In the genomic region with DNA sequence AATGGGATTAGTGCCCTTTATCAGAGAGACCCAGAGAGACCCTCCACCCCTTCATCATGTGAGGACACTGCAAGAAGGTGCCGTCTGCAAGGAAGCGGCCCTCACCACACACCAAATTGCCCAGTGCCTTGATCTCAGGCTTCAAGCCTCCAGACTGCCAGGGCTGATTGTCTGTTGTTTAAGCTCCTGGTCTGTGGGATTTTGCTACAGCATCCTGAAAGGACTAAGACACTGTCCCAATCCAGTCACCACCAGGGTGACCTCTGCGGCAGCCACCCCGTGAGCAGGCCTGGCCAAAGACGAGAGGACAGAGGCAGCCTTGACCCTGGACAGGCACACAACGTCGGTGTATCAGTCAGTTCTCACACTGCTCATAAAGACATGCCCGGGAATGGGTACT, we compare ENCODE assay signal across 22 cellular contexts. TPM values are rescaled to one million over a fixed set of nuclear protein-coding genes. Genes with fewer than 3 reads are reported as not detected.
DNase-seq lines count a peak whose midpoint lies in the region; ATAC-seq, FAIRE-seq and TF ChIP-seq lines count a peak whose summit lies in the region.
"Had no signal": no experiment of that assay in that cellular context is flagged by ENCODE, and none has a peak within 500 bp of the region (broad histone marks: within the 10 kb centered on the region; RNA-seq: fewer than 3 reads in every experiment).

No MANE protein-coding gene starts in this region.

- FAIRE-seq in HepG2 (lab: Jason Lieb, UNC) = no peak
- FAIRE-seq: A549, D721Med, G401.6, GM12891, GM19239 had no signal

- BruUV-seq in HepG2 (replicated peaks; lab: Mats Ljungman, UMichigan) (no TSS peak), OCI-LY7 (replicated peaks; lab: Mats Ljungman, UMichigan) (no TSS peak)

- TF ChIP-seq EP300 in HepG2 (IDR thresholded peaks at IDR 0.05; ENCODE audit: low read depth in 2 of 2, low read length in 2 of 2) (no peak), HepG2 (CRISPR knock-in tag; IDR thresholded peaks at IDR 0.05; ENCODE audit: borderline replicate concordance) (no peak), transverse colon (IDR thresholded peaks at IDR 0.05; ENCODE audit: low read depth) (no peak)

- no peak overlapping the region for H3K9ac ChIP-seq in colonic mucosa (ENCODE audit: low read depth in 2 of 2, low read length in 2 of 2)
- H3K9ac ChIP-seq in HepG2 (ENCODE audit: insufficient read depth, low read depth, low read length) = no peak overlapping the region

- ATAC-seq in HepG2 (no peak), GM18909 (IDR thresholded peaks at IDR 0.05; ENCODE audit: poor library complexity, unreplicated experiment) (no peak)
- ATAC-seq in activated CD4-positive, alpha-beta T cell treated with anti-CD3 and anti-CD28 coated beads for 36 hours = no peak
- ATAC-seq: A549; CD8-positive, alpha-beta T cell; HCT116 had no signal

- H3K27me3 Mint-ChIP-seq in nephron (ENCODE audit: low read depth) = peaks cover 26% of the 10 kb centered on the region
- H3K27me3 Mint-ChIP-seq in activated CD4-positive, alpha-beta T cell treated with anti-CD3 and anti-CD28 coated beads for 36 hours = no peaks in the 10 kb centered on the region

- TF ChIP-seq RAD21 in HepG2 (CRISPR knock-in tag; IDR thresholded peaks at IDR 0.05) = no peak

- intact Hi-C loops in colonic mucosa (cut with DNase I) (no loop called here), HepG2 (cut with micrococcal nuclease; ENCODE audit: unreplicated experiment) (no loop called here), transverse colon (cut with DNase I; ENCODE audit: low total_unique reads) (no loop called here), OCI-LY7 (cut with micrococcal nuclease; ENCODE audit: unreplicated experiment) (no loop called here)
- intact Hi-C loops in activated CD4-positive, alpha-beta T cell treated with anti-CD3 and anti-CD28 coated beads for 36 hours (cut with DNase I, micrococcal nuclease) = no loop called here

- H3K27ac Mint-ChIP-seq in nephron = peak overlapping the region in 2 of 3 experiments; percentile 58 to 84
- H3K27ac Mint-ChIP-seq in activated CD4-positive, alpha-beta T cell treated with anti-CD3 and anti-CD28 coated beads for 36 hours = no peak overlapping the region
- H3K27ac Mint-ChIP-seq: CD8-positive, alpha-beta T cell had no signal

- H2AFZ ChIP-seq in HepG2 (ENCODE audit: low read length) (no peak overlapping the region), OCI-LY7 (ENCODE audit: low read length) (no peak overlapping the region)

- H3K4me1 ChIP-seq in colonic mucosa (peaks cover 9% of the 10 kb centered on the region), HepG2 (ENCODE audit: insufficient read depth, low read length) (peaks cover 33% of the 10 kb centered on the region), transverse colon (peaks cover 11 to 29% (median 23%) of the 10 kb centered on the region in 4 donors), OCI-LY7 (ENCODE audit: insufficient read depth, low read length, poor library complexity, severe bottlenecking) (no peaks in the 10 kb centered on the region)
- H3K4me1 ChIP-seq: A549, BE2C had no signal

- POLR2A ChIA-PET in HepG2 (lab: Yijun Ruan, JAX) = no interaction called here
- POLR2A ChIA-PET in OCI-LY7 (lab: Charles Lee) = no interaction called here
- POLR2A ChIA-PET in activated CD4-positive, alpha-beta T cell treated with anti-CD3 and anti-CD28 coated beads for 36 hours (lab: Charles Lee) = no interaction called here

- WGBS in HepG2 (ENCODE audit: low lambda C conversion rate) = 51% methylated on average over 7 of the region's 8 CpGs
- WGBS in transverse colon (ENCODE audit: low coverage in 1 of 2), 2 donors = 80% methylated on average over 8 of the region's 8 CpGs; no CpG with 5 or more reads in 1 of the 2 donors

- peaks cover 63% of the 10 kb centered on the region for H3K4me1 Mint-ChIP-seq in nephron
- no peaks in the 10 kb centered on the region for H3K4me1 Mint-ChIP-seq in activated CD4-positive, alpha-beta T cell treated with anti-CD3 and anti-CD28 coated beads for 36 hours

- H3K79me2 ChIP-seq in HepG2 (ENCODE audit: insufficient read depth, low read length) = no peaks in the 10 kb centered on the region
- no peaks in the 10 kb centered on the region for H3K79me2 ChIP-seq in OCI-LY7 (ENCODE audit: insufficient read depth, low read depth, low read length)

- CTCF ChIA-PET in HepG2 (lab: Yijun Ruan, JAX; ENCODE audit: low intra/inter-chr PET ratio, low total read pairs) = no interaction called here
- CTCF ChIA-PET in OCI-LY7 (lab: Charles Lee; ENCODE audit: unreplicated experiment) = no interaction called here
- CTCF ChIA-PET in activated CD4-positive, alpha-beta T cell treated with anti-CD3 and anti-CD28 coated beads for 36 hours (lab: Charles Lee) = no interaction called here

- no peak overlapping the region for H3K4me3 Mint-ChIP-seq in nephron
- H3K4me3 Mint-ChIP-seq in activated CD4-positive, alpha-beta T cell treated with anti-CD3 and anti-CD28 coated beads for 36 hours = no peak overlapping the region
- H3K4me3 Mint-ChIP-seq: CD8-positive, alpha-beta T cell had no signal

- TF ChIP-seq CTCF in colonic mucosa (IDR thresholded peaks at IDR 0.05) = no peak
- TF ChIP-seq CTCF in HepG2 (CRISPR knock-in tag; IDR thresholded peaks at IDR 0.05) = no peak
- TF ChIP-seq CTCF in nephron (IDR thresholded peaks at IDR 0.05; ENCODE audit: unreplicated experiment in 3 of 3) = no peak
- no peak for TF ChIP-seq CTCF in transverse colon (IDR thresholded peaks at IDR 0.05)
- no peak for TF ChIP-seq CTCF in OCI-LY7 (conservative IDR thresholded peaks at IDR 0.05; ENCODE audit: low read length)

- H3K9me2 ChIP-seq in OCI-LY7 (ENCODE audit: insufficient read depth, low read length) = no peaks in the 10 kb centered on the region

- TF ChIP-seq POLR2A in HepG2 (IDR thresholded peaks at IDR 0.05; ENCODE audit: insufficient read depth in 1 of 2, low read depth in 2 of 2, low read length in 2 of 2) (no peak), transverse colon (IDR thresholded peaks at IDR 0.05) (no peak)

- H3K36me3 ChIP-seq in colonic mucosa (no peaks in the 10 kb centered on the region), HepG2 (replicated peaks in 1 of 2; ENCODE audit: control insufficient read depth in 1 of 2, insufficient read depth in 2 of 2, low read length in 2 of 2) (no peaks in the 10 kb centered on the region), transverse colon (no peaks in the 10 kb centered on the region), OCI-LY7 (ENCODE audit: insufficient read depth, low read length) (no peaks in the 10 kb centered on the region)
- H3K36me3 ChIP-seq: BE2C had no signal

- H3K27me3 ChIP-seq in colonic mucosa (no peaks in the 10 kb centered on the region), HepG2 (ENCODE audit: control insufficient read depth in 1 of 2, insufficient read depth in 2 of 2, low read length in 2 of 2) (peaks cover 7 to 65% of the 10 kb centered on the region in 2 experiments; a peak in 4 of 5 replicates), transverse colon (no peaks in the 10 kb centered on the region)
- H3K27me3 ChIP-seq: BE2C had no signal

- H3K27ac ChIP-seq in colonic mucosa = peak overlapping the region; percentile 47
- no peak overlapping the region for H3K27ac ChIP-seq in HepG2 (ENCODE audit: extremely low read length, insufficient read depth, low read length)
- peak overlapping the region in 3 of 4 donors; percentile 52 to 59 (median 57) for H3K27ac ChIP-seq in transverse colon
- no peak overlapping the region for H3K27ac ChIP-seq in OCI-LY7 (ENCODE audit: low read depth, low read length, poor library complexity, severe bottlenecking)
- H3K27ac ChIP-seq: A549, C4-2B, HL-60 had no signal

- H3K4me2 ChIP-seq in HepG2 (ENCODE audit: low read depth, low read length) = no peak overlapping the region
- H3K4me2 ChIP-seq in OCI-LY7 (ENCODE audit: low read length) = no peak overlapping the region
- H3K4me2 ChIP-seq: A549 had no signal

- H3K36me3 Mint-ChIP-seq in nephron (ENCODE audit: low read depth) = no peaks in the 10 kb centered on the region
- H3K36me3 Mint-ChIP-seq in activated CD4-positive, alpha-beta T cell treated with anti-CD3 and anti-CD28 coated beads for 36 hours (ENCODE audit: low read depth) = no peaks in the 10 kb centered on the region
- H3K36me3 Mint-ChIP-seq: CD8-positive, alpha-beta T cell had no signal

- H3K9me3 ChIP-seq in colonic mucosa = no peaks in the 10 kb centered on the region
- H3K9me3 ChIP-seq in HepG2 (ENCODE audit: low read length) = no peaks in the 10 kb centered on the region
- H3K9me3 ChIP-seq in transverse colon = no peaks in the 10 kb centered on the region
- no peaks in the 10 kb centered on the region for H3K9me3 ChIP-seq in OCI-LY7 (ENCODE audit: low read length)
- H3K9me3 ChIP-seq: A549, BE2C had no signal

- H4K20me1 ChIP-seq in HepG2 (ENCODE audit: insufficient read depth, low read length) (no peaks in the 10 kb centered on the region), OCI-LY7 (ENCODE audit: insufficient read depth, low read length) (no peaks in the 10 kb centered on the region)

- no peak for DNase-seq in colonic mucosa
- DNase-seq in HepG2 (ENCODE audit: low spot score) = no peak
- DNase-seq in transverse colon = no peak
- no peak for DNase-seq in OCI-LY7 (ENCODE audit: low spot score)
- no peak for DNase-seq in activated CD4-positive, alpha-beta T cell treated with anti-CD3 and anti-CD28 coated beads for 36 hours
- DNase-seq: BE2C; CD8-positive, alpha-beta T cell; COR-L47; DMS79 treated with DMSO at 0.1 percent for 48 hours; EL had no signal

- in situ Hi-C loops in HepG2 (cut with HindIII; ENCODE audit: extremely low pct_ligation_motif_present, low pct_unique_long_range_greater_than_20kb) = no loop called here
- in situ Hi-C loops in transverse colon (cut with MboI; ENCODE audit: low pct_ligation_motif_present in 1 of 4, low pct_unique_long_range_greater_than_20kb in 1 of 4, low sequenced_read_pairs in 3 of 4) = no loop called here

- no peaks in the 10 kb centered on the region for H3K9me3 Mint-ChIP-seq in nephron
- peaks cover 5% of the 10 kb centered on the region for H3K9me3 Mint-ChIP-seq in activated CD4-positive, alpha-beta T cell treated with anti-CD3 and anti-CD28 coated beads for 36 hours (ENCODE audit: low read depth)
- H3K9me3 Mint-ChIP-seq: CD8-positive, alpha-beta T cell had no signal

- H3K4me3 ChIP-seq in colonic mucosa = no peak overlapping the region
- H3K4me3 ChIP-seq in HepG2 (replicated peaks in 1 of 3; ENCODE audit: insufficient read depth in 1 of 3, low read depth in 2 of 3, low read length in 3 of 3) = no peak overlapping the region
- no peak overlapping the region for H3K4me3 ChIP-seq in transverse colon
- no peak overlapping the region for H3K4me3 ChIP-seq in OCI-LY7 (ENCODE audit: low read depth, low read length, poor library complexity, severe bottlenecking)
- H3K4me3 ChIP-seq: A549 had no signal

RNA-seq across cellular contexts. Expression of gene FRMD1, which starts 13.5 kb away (rescaled TPM):
- total RNA-seq in colonic mucosa (10 to 100 TPM in 1 of 2 donors, 1 to 10 TPM in 1; 2.3 to 21.0 TPM), HepG2 (2016; rRNA removed; fragmentation: Illumina TruSeq; extraction: Trizol) (not detected in 2 replicates), transverse colon (10 to 100 TPM; 35.4 to 86.4 (median 47.7) TPM), OCI-LY7 (2022) (not detected in 2 replicates)
- not detected in 2 replicates for total RNA-seq in HepG2 (2016; cell fraction: cytosol; rRNA removed; fragmentation: Illumina TruSeq; extraction: Trizol; ENCODE audit: low read depth)
- not detected in 2 replicates for total RNA-seq in HepG2 (2016; cell fraction: insoluble cytoplasmic fraction; rRNA removed; fragmentation: Illumina TruSeq; extraction: Trizol)
- not detected in 2 replicates for total RNA-seq in HepG2 (2016; cell fraction: membrane; rRNA removed; fragmentation: Illumina TruSeq; extraction: Trizol)
- not detected in 2 replicates for total RNA-seq in HepG2 (2016; cell fraction: nucleus; rRNA removed; fragmentation: Illumina TruSeq; extraction: Trizol)
- 0.01 and 0.09 TPM in 2 replicates for polyA plus RNA-seq in HepG2 (2011; rRNA removed)
- 0.01 and 0.03 TPM in 2 replicates for polyA plus RNA-seq in HepG2 (2011; cell fraction: cytosol; rRNA removed)
- 0.14 and 0.32 TPM in 2 replicates for polyA plus RNA-seq in HepG2 (2011; cell fraction: nucleus; rRNA removed)
- polyA plus RNA-seq in HepG2 (2012) = 0.05 TPM in 2 replicates
- not detected in 2 replicates for polyA plus RNA-seq in HepG2 (2016; cell fraction: cytosol; fragmentation: Illumina TruSeq; extraction: Trizol; ENCODE audit: low read depth)
- polyA plus RNA-seq in HepG2 (2016; cell fraction: insoluble cytoplasmic fraction; fragmentation: Illumina TruSeq; extraction: Trizol; ENCODE audit: low read depth) = not detected in 2 replicates
- polyA plus RNA-seq in HepG2 (2016; cell fraction: membrane; fragmentation: Illumina TruSeq; extraction: Trizol; ENCODE audit: low read depth) = not detected in 2 replicates
- not detected in 2 replicates for polyA plus RNA-seq in HepG2 (2016; cell fraction: nucleus; fragmentation: Illumina TruSeq; extraction: Trizol; ENCODE audit: insufficient read depth, low read depth)
- 0.04 TPM in 1 of 2 replicates, not detected in the other for polyA minus RNA-seq in HepG2 (2011; rRNA and poly(A)+ RNA removed; ENCODE audit: low replicate concordance)
- not detected in 2 replicates for polyA minus RNA-seq in HepG2 (2011; cell fraction: cytosol; rRNA and poly(A)+ RNA removed)
- 0.13 TPM in 1 of 2 replicates, not detected in the other for polyA minus RNA-seq in HepG2 (2011; cell fraction: nucleus; rRNA and poly(A)+ RNA removed)
- not detected in 2 replicates for total RNA-seq in OCI-LY7 (2014; rRNA removed; shearing (Covaris generic))
- total RNA-seq in activated CD4-positive, alpha-beta T cell treated with anti-CD3 and anti-CD28 coated beads for 36 hours = not detected
- total RNA-seq: CD8-positive, alpha-beta T cell; H4 had no signal
- polyA plus RNA-seq: A549, AG04450 had no signal

Comparison
In these comparisons a context has a peak if more than half of its experiments do, and no peak if none do; other contexts are left out.
1. H3K27ac ChIP-seq: peak in colonic mucosa (single experiment) and transverse colon (3 of 4); none in HepG2 (single experiment) and OCI-LY7 (single experiment).